In the genomic region with DNA sequence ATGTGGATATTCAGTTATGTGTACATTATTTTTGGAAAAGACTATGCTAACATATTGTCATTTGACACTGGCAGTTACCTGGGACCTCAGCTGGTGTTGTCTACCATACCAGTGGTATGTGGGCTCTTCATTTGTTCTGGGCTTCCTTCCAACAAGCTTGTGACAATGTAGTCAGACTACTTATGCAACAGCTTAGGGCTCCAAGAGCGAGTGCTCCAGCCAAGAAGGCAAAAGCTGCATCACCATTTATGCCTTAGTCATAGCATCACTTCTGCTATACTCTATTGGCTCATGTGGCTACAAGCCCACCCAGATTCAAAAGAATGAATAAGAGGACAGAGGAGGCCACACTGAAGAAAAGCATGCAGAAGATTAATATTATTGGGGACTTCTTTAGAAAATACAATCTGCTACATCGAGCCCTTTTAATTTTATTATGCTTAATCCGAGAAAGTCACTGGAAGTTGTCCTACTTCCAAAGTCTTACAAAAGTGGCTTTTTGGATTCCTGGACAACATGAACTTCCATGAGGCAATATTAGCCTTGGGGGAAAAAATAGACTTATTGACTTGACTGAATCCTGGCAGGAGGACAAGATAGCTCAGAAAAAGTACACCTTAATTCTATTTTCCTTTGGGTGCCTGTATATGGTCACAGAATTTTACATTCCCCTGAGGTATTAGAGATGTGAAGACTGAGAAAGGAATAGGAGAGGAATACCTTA, we compare ENCODE assay signal across 16 cellular contexts.
DNase-seq lines count a peak whose midpoint lies in the region; ATAC-seq and TF ChIP-seq lines count a peak whose summit lies in the region.
"Had no signal": no experiment of that assay in that cellular context is flagged by ENCODE, and none has a peak within 500 bp of the region (broad histone marks: within the 10 kb centered on the region; RNA-seq: fewer than 3 reads in every experiment).

No MANE protein-coding gene starts in this region.

- 26 to 57% (median 36%) methylated on average over 3 of the region's 3 CpGs for WGBS in psoas muscle, 3 donors

- H3K4me3 ChIP-seq in fibroblast of villous mesenchyme (ENCODE audit: low read depth, low read length): no peak overlapping the region
- no peak overlapping the region for H3K4me3 ChIP-seq in psoas muscle
- H3K4me3 ChIP-seq: GM12878, SK-N-MC, skin epidermis had no signal

- no peaks in the 10 kb centered on the region for H3K27me3 ChIP-seq in psoas muscle (ENCODE audit: insufficient read depth in 3 of 3, low read length in 2 of 3)

- no peak overlapping the region for H3K4me3 Mint-ChIP-seq in endothelial cell (ENCODE audit: unreplicated experiment)
- no peak overlapping the region for H3K4me3 Mint-ChIP-seq in stimulated activated effector memory CD8-positive, alpha-beta T cell treated with anti-CD3 and anti-CD28 coated beads, Interleukin-12 subunit alpha, Interleukin-12 subunit beta, amount 100 ng/mL, for 72 hours
- H3K4me3 Mint-ChIP-seq: activated CD4-positive, alpha-beta T cell treated with anti-CD3 and anti-CD28 coated beads for 36 hours; mesothelial cell of epicardium had no signal

- H3K27ac Mint-ChIP-seq in endothelial cell (ENCODE audit: unreplicated experiment): no peak overlapping the region
- H3K27ac Mint-ChIP-seq in stimulated activated effector memory CD8-positive, alpha-beta T cell treated with anti-CD3 and anti-CD28 coated beads, Interleukin-12 subunit alpha, Interleukin-12 subunit beta, amount 100 ng/mL, for 72 hours: no peak overlapping the region
- H3K27ac Mint-ChIP-seq: activated CD4-positive, alpha-beta T cell treated with anti-CD3 and anti-CD28 coated beads for 36 hours; mesothelial cell of epicardium had no signal

- H3K4me1 Mint-ChIP-seq in endothelial cell (ENCODE audit: unreplicated experiment): no peaks in the 10 kb centered on the region
- H3K4me1 Mint-ChIP-seq in stimulated activated effector memory CD8-positive, alpha-beta T cell treated with anti-CD3 and anti-CD28 coated beads, Interleukin-12 subunit alpha, Interleukin-12 subunit beta, amount 100 ng/mL, for 72 hours: no peaks in the 10 kb centered on the region
- H3K4me1 Mint-ChIP-seq: activated CD4-positive, alpha-beta T cell treated with anti-CD3 and anti-CD28 coated beads for 36 hours; mesothelial cell of epicardium had no signal

- TF ChIP-seq CTCF in fibroblast of villous mesenchyme (IDR thresholded peaks at IDR 0.05; ENCODE audit: insufficient read depth, low read depth, low read length) (no peak), psoas muscle (IDR thresholded peaks at IDR 0.05) (no peak), endothelial cell (IDR thresholded peaks at IDR 0.05; ENCODE audit: unreplicated experiment) (no peak)

- no peaks in the 10 kb centered on the region for H3K36me3 ChIP-seq in psoas muscle (ENCODE audit: insufficient read depth in 1 of 2, low read depth in 1 of 2)

- no peaks in the 10 kb centered on the region for H3K9me3 Mint-ChIP-seq in endothelial cell (ENCODE audit: unreplicated experiment)
- H3K9me3 Mint-ChIP-seq in stimulated activated effector memory CD8-positive, alpha-beta T cell treated with anti-CD3 and anti-CD28 coated beads, Interleukin-12 subunit alpha, Interleukin-12 subunit beta, amount 100 ng/mL, for 72 hours: no peaks in the 10 kb centered on the region

- H3K27ac ChIP-seq in psoas muscle: no peak overlapping the region
- H3K27ac ChIP-seq: SK-N-MC had no signal

- H3K27me3 Mint-ChIP-seq in endothelial cell (ENCODE audit: unreplicated experiment): no peaks in the 10 kb centered on the region

- ATAC-seq in psoas muscle (peak; percentile 53 to 94 (median 83)), GM18858 (IDR thresholded peaks at IDR 0.05; ENCODE audit: unreplicated experiment) (no peak), GM21529 (IDR thresholded peaks at IDR 0.05; ENCODE audit: unreplicated experiment) (no peak)
- no peak for ATAC-seq in stimulated activated effector memory CD8-positive, alpha-beta T cell treated with anti-CD3 and anti-CD28 coated beads, Interleukin-12 subunit alpha, Interleukin-12 subunit beta, amount 100 ng/mL, for 72 hours
- ATAC-seq: activated CD4-positive, alpha-beta T cell treated with anti-CD3 and anti-CD28 coated beads for 36 hours; GM12878 had no signal

- H3K4me1 ChIP-seq in psoas muscle: no peaks in the 10 kb centered on the region

- intact Hi-C loops in psoas muscle (cut with DNase I): no loop called here

- H3K9me3 ChIP-seq in psoas muscle: no peaks in the 10 kb centered on the region

- peak; percentile 72 for DNase-seq in EH (ENCODE audit: low read depth)
- peak; percentile 34 for DNase-seq in SHP77 treated with DMSO at 0.1 percent for 48 hours (lab: John Stamatoyannopoulos, UW)
- DNase-seq in fibroblast of villous mesenchyme (ENCODE audit: low read depth): peak; percentile 62
- DNase-seq in psoas muscle: peak in 1 of 2 donors; percentile 30
- no peak for DNase-seq in endothelial cell (ENCODE audit: low spot score)
- DNase-seq in stimulated activated effector memory CD8-positive, alpha-beta T cell treated with anti-CD3 and anti-CD28 coated beads, Interleukin-12 subunit alpha, Interleukin-12 subunit beta, amount 100 ng/mL, for 72 hours (ENCODE audit: low spot score in 2 of 2): no peak
- DNase-seq: activated CD4-positive, alpha-beta T cell treated with anti-CD3 and anti-CD28 coated beads for 36 hours; activated gamma-delta T cell; NCI-H1092; NCI-H69 had no signal

- H3K36me3 Mint-ChIP-seq in endothelial cell (ENCODE audit: low read depth, unreplicated experiment): no peaks in the 10 kb centered on the region
- no peaks in the 10 kb centered on the region for H3K36me3 Mint-ChIP-seq in stimulated activated effector memory CD8-positive, alpha-beta T cell treated with anti-CD3 and anti-CD28 coated beads, Interleukin-12 subunit alpha, Interleukin-12 subunit beta, amount 100 ng/mL, for 72 hours
- H3K36me3 Mint-ChIP-seq: mesothelial cell of epicardium had no signal

Comparison
In these comparisons a context has a peak if more than half of its experiments do, and no peak if none do; other contexts are left out.
1. DNase-seq: peak in EH (single experiment), SHP77 treated with DMSO at 0.1 percent for 48 hours (single experiment) and fibroblast of villous mesenchyme (single experiment); none in endothelial cell (single experiment) and stimulated activated effector memory CD8-positive, alpha-beta T cell treated with anti-CD3 and anti-CD28 coated beads, Interleukin-12 subunit alpha, Interleukin-12 subunit beta, amount 100 ng/mL, for 72 hours (0 of 2).
2. ATAC-seq: peak in psoas muscle (4 of 4); none in GM18858 (single experiment), GM21529 (single experiment) and stimulated activated effector memory CD8-positive, alpha-beta T cell treated with anti-CD3 and anti-CD28 coated beads, Interleukin-12 subunit alpha, Interleukin-12 subunit beta, amount 100 ng/mL, for 72 hours (single experiment).